ENCODE assay signal across 18 cellular contexts in genomic region chr12:123033392-123034021, GRCh38. TPM values are rescaled to one million over a fixed set of nuclear protein-coding genes. Genes with fewer than 3 reads are reported as not detected.
A peak's percentile ranks its signal among the peaks of the same experiment; 100 is the strongest.
DNase-seq lines count a peak whose midpoint lies in the region; ATAC-seq and TF ChIP-seq lines count a peak whose summit lies in the region.
"Had no signal": no experiment of that assay in that cellular context is flagged by ENCODE, and none has a peak within 500 bp of the region (broad histone marks: within the 10 kb centered on the region; RNA-seq: fewer than 3 reads in every experiment).

No MANE protein-coding gene starts in this region.

- peaks cover 6% of the 10 kb centered on the region for H3K36me3 Mint-ChIP-seq in T-helper 2 cell treated with Interferon-gamma antibody and Interleukin-4, amounts not matched to agents 5 μg/mL and 100 μg/mL, for 36 hours (ENCODE audit: low read depth)
- peaks cover 8% of the 10 kb centered on the region for H3K36me3 Mint-ChIP-seq in activated naive CD8-positive, alpha-beta T cell
- H3K36me3 Mint-ChIP-seq in natural killer cell: no peaks in the 10 kb centered on the region

- H3K4me1 ChIP-seq in adrenal gland (replicated peaks in 1 of 2): peaks cover 7 to 20% of the 10 kb centered on the region in 2 donors
- H3K4me1 ChIP-seq: pancreas had no signal

- no peaks in the 10 kb centered on the region for H3K27me3 Mint-ChIP-seq in T-helper 2 cell treated with Interferon-gamma antibody and Interleukin-4, amounts not matched to agents 5 μg/mL and 100 μg/mL, for 36 hours (ENCODE audit: low read depth)
- no peaks in the 10 kb centered on the region for H3K27me3 Mint-ChIP-seq in activated naive CD8-positive, alpha-beta T cell
- no peaks in the 10 kb centered on the region for H3K27me3 Mint-ChIP-seq in natural killer cell (ENCODE audit: low read depth in 2 of 2)

- ATAC-seq in natural killer cell: no peak
- no peak for ATAC-seq in activated CD4-positive, CD25-positive, alpha-beta regulatory T cell treated with anti-CD3 and anti-CD28 coated beads, Interleukin-2, amount 50 U/mL, for 24 hours
- no peak for ATAC-seq in HG03442 (IDR thresholded peaks at IDR 0.05; ENCODE audit: unreplicated experiment)

- H3K9me3 Mint-ChIP-seq in T-helper 2 cell treated with Interferon-gamma antibody and Interleukin-4, amounts not matched to agents 5 μg/mL and 100 μg/mL, for 36 hours: no peaks in the 10 kb centered on the region
- H3K9me3 Mint-ChIP-seq in activated naive CD8-positive, alpha-beta T cell (ENCODE audit: low read depth): no peaks in the 10 kb centered on the region
- H3K9me3 Mint-ChIP-seq in natural killer cell: no peaks in the 10 kb centered on the region

- TF ChIP-seq POLR2A in adrenal gland (IDR thresholded peaks at IDR 0.05): no peak

- DNase-seq in T-helper 2 cell treated with Interferon-gamma antibody and Interleukin-4, amounts not matched to agents 5 μg/mL and 100 μg/mL, for 36 hours (ENCODE audit: low spot score): no peak
- DNase-seq in T-helper 2 cell: no peak
- DNase-seq in HL-60 (ENCODE audit: low read depth in 1 of 2, low spot score in 1 of 2): no peak
- no peak for DNase-seq in natural killer cell
- no peak for DNase-seq in adrenal gland
- DNase-seq: COR-L47, cortex of kidney, esophagus squamous epithelium, kidney glomerular epithelial cell, NCI-H1694, NCI-H446 treated with DMSO at 0.1 percent for 48 hours, WERI-Rb-1 had no signal

- peak overlapping the region; percentile 5 for H3K4me3 Mint-ChIP-seq in T-helper 2 cell treated with Interferon-gamma antibody and Interleukin-4, amounts not matched to agents 5 μg/mL and 100 μg/mL, for 36 hours
- peak overlapping the region; percentile 79 for H3K4me3 Mint-ChIP-seq in activated naive CD8-positive, alpha-beta T cell
- H3K4me3 Mint-ChIP-seq in natural killer cell: peak overlapping the region; percentile 83

- peak overlapping the region; percentile 42 for H3K27ac ChIP-seq in HL-60 (replicated peaks)
- peak overlapping the region in 1 of 5 donors; percentile 65 for H3K27ac ChIP-seq in adrenal gland
- H3K27ac ChIP-seq: 22Rv1, esophagus squamous epithelium, pancreas, WERI-Rb-1 had no signal

- H3K27me3 ChIP-seq in HL-60 (ENCODE audit: insufficient read depth, poor library complexity, severe bottlenecking) (no peaks in the 10 kb centered on the region), adrenal gland (no peaks in the 10 kb centered on the region)
- H3K27me3 ChIP-seq: esophagus squamous epithelium, pancreas had no signal

- no peak for TF ChIP-seq CTCF in HL-60 (IDR thresholded peaks at IDR 0.05; ENCODE audit: insufficient read depth, low read length)
- no peak for TF ChIP-seq CTCF in natural killer cell (IDR thresholded peaks at IDR 0.05)
- no peak for TF ChIP-seq CTCF in adrenal gland (IDR thresholded peaks at IDR 0.05)

- peak overlapping the region; percentile 4 for H3K27ac Mint-ChIP-seq in T-helper 2 cell treated with Interferon-gamma antibody and Interleukin-4, amounts not matched to agents 5 μg/mL and 100 μg/mL, for 36 hours
- peak overlapping the region; percentile 95 for H3K27ac Mint-ChIP-seq in activated naive CD8-positive, alpha-beta T cell
- H3K27ac Mint-ChIP-seq in natural killer cell: peak overlapping the region; percentile 62 to 83

- intact Hi-C loops in natural killer cell (cut with micrococcal nuclease): no loop called here
- intact Hi-C loops in adrenal gland (cut with DNase I): no loop called here

- 83 to 100% (median 95%) methylated on average over 1 to 3 of the region's 3 CpGs for WGBS in adrenal gland, 4 donors

- H3K4me3 ChIP-seq in HL-60 (replicated peaks; ENCODE audit: insufficient read depth, low read length) (no peak overlapping the region), adrenal gland (no peak overlapping the region)
- H3K4me3 ChIP-seq: esophagus squamous epithelium, pancreas, smooth muscle cell had no signal

- no peaks in the 10 kb centered on the region for H3K9me3 ChIP-seq in adrenal gland (replicated peaks in 1 of 3)
- H3K9me3 ChIP-seq: esophagus squamous epithelium, pancreas had no signal

- peaks cover 15% of the 10 kb centered on the region for H3K4me1 Mint-ChIP-seq in T-helper 2 cell treated with Interferon-gamma antibody and Interleukin-4, amounts not matched to agents 5 μg/mL and 100 μg/mL, for 36 hours (ENCODE audit: low read depth)
- peaks cover 27% of the 10 kb centered on the region for H3K4me1 Mint-ChIP-seq in activated naive CD8-positive, alpha-beta T cell (ENCODE audit: low read depth)
- peaks cover 21 to 22% of the 10 kb centered on the region in 2 donors for H3K4me1 Mint-ChIP-seq in natural killer cell

- H3K36me3 ChIP-seq in adrenal gland (replicated peaks in 1 of 2): peaks cover 0 to 20% of the 10 kb centered on the region in 2 donors
- H3K36me3 ChIP-seq: pancreas, WERI-Rb-1 had no signal

RNA-seq across cellular contexts. Expression of gene ARL6IP4, which starts 53.0 kb away (rescaled TPM):
- 100 to 1,000 TPM in 2 of 3 donors, 10 to 100 TPM in 1; 97.2 to 136 (median 116) TPM for total RNA-seq in natural killer cell
- 100 to 1,000 TPM; 192 to 384 (median 284) TPM for total RNA-seq in adrenal gland
- polyA plus RNA-seq in adrenal gland: 100 to 1,000 TPM; 198 to 709 (median 531) TPM

RNA-seq across cellular contexts. Expression of gene OGFOD2, which starts 58.5 kb away (rescaled TPM):
- total RNA-seq in natural killer cell (10 to 100 TPM; 16.6 to 23.7 (median 20.7) TPM), adrenal gland (10 to 100 TPM; 14.8 to 44.8 (median 21.8) TPM)
- 10 to 100 TPM in 2 of 3 donors, 1 to 10 TPM in 1; 6.2 to 21.7 (median 16.7) TPM for polyA plus RNA-seq in adrenal gland

Comparison
In these comparisons a context has a peak if more than half of its experiments do, and no peak if none do; other contexts are left out.
1. H3K27ac Mint-ChIP-seq: peak in every context shown above with its lines; median percentile 95 in activated naive CD8-positive, alpha-beta T cell; 72 in natural killer cell; 4 in T-helper 2 cell treated with Interferon-gamma antibody and Interleukin-4, amounts not matched to agents 5 μg/mL and 100 μg/mL, for 36 hours.
2. H3K4me3 Mint-ChIP-seq: peak in every context shown above with its lines; median percentile 83 in natural killer cell; 79 in activated naive CD8-positive, alpha-beta T cell; 5 in T-helper 2 cell treated with Interferon-gamma antibody and Interleukin-4, amounts not matched to agents 5 μg/mL and 100 μg/mL, for 36 hours.